Comparison of ENCODE assay signal across 27 cellular contexts in genomic region chr18:1392046-1392445, GRCh38.
"Had no signal": no experiment of that assay in that cellular context is flagged by ENCODE, and none has a peak within 500 bp of the region (broad histone marks: within the 10 kb centered on the region; RNA-seq: fewer than 3 reads in every experiment).

No MANE protein-coding gene starts in this region.

- H3K27me3 Mint-ChIP-seq: activated CD4-positive, alpha-beta T cell treated with anti-CD3 and anti-CD28 coated beads, Interleukin-2, amount 10 ng/mL, durations not matched to agents 7 days and 5 days; activated CD8-positive, alpha-beta memory T cell treated with anti-CD3 and anti-CD28 coated beads, Interleukin-2, amount 10 ng/mL, durations not matched to agents 7 days and 5 days; activated CD8-positive, alpha-beta T cell treated with anti-CD3 and anti-CD28 coated beads for 36 hours; activated naive CD4-positive, alpha-beta T cell treated with anti-CD3 and anti-CD28 coated beads, Interleukin-2, amount 10 ng/mL, durations not matched to agents 7 days and 5 days; activated naive CD8-positive, alpha-beta T cell treated with anti-CD3 and anti-CD28 coated beads, Interleukin-2, amount 50 U/mL, for 24 hours; stimulated activated naive B cell treated with anti-CD40 and anti-IgM and Interleukin-4, amounts not matched to agents 10 μg/mL and 1 μg/mL and 100 μg/mL, for 72 hours had no signal

- H3K4me3 Mint-ChIP-seq: activated CD4-positive, alpha-beta T cell treated with anti-CD3 and anti-CD28 coated beads, Interleukin-2, amount 10 ng/mL, durations not matched to agents 7 days and 5 days; activated CD8-positive, alpha-beta memory T cell treated with anti-CD3 and anti-CD28 coated beads, Interleukin-2, amount 10 ng/mL, durations not matched to agents 7 days and 5 days; activated CD8-positive, alpha-beta T cell treated with anti-CD3 and anti-CD28 coated beads for 36 hours; activated naive CD4-positive, alpha-beta T cell treated with anti-CD3 and anti-CD28 coated beads, Interleukin-2, amount 10 ng/mL, durations not matched to agents 7 days and 5 days; activated naive CD8-positive, alpha-beta T cell treated with anti-CD3 and anti-CD28 coated beads, Interleukin-2, amount 50 U/mL, for 24 hours; endodermal cell; naive thymus-derived CD4-positive, alpha-beta T cell; neural progenitor cell; stimulated activated naive B cell treated with anti-CD40 and anti-IgM and Interleukin-4, amounts not matched to agents 10 μg/mL and 1 μg/mL and 100 μg/mL, for 72 hours had no signal

- ATAC-seq: activated CD8-positive, alpha-beta memory T cell treated with anti-CD3 and anti-CD28 coated beads, Interleukin-2, amount 10 ng/mL, durations not matched to agents 7 days and 5 days; activated CD8-positive, alpha-beta T cell treated with anti-CD3 and anti-CD28 coated beads for 36 hours; activated naive CD8-positive, alpha-beta T cell treated with anti-CD3 and anti-CD28 coated beads, Interleukin-2, amount 50 U/mL, for 24 hours; gastroesophageal sphincter; left cardiac atrium; lower lobe of right lung; naive thymus-derived CD4-positive, alpha-beta T cell; stimulated activated naive B cell treated with anti-CD40 and anti-IgM and Interleukin-4, amounts not matched to agents 10 μg/mL and 1 μg/mL and 100 μg/mL, for 72 hours had no signal

- H3K9me3 Mint-ChIP-seq: activated CD4-positive, alpha-beta T cell treated with anti-CD3 and anti-CD28 coated beads, Interleukin-2, amount 10 ng/mL, durations not matched to agents 7 days and 5 days had no signal

- H3K9ac ChIP-seq: neural progenitor cell had no signal

- H3K36me3 ChIP-seq: cardiac muscle cell, esophagus squamous epithelium, gastroesophageal sphincter, lower lobe of right lung, neural progenitor cell, sigmoid colon, transverse colon, uterus, WERI-Rb-1 had no signal

- H3K9me3 ChIP-seq: esophagus squamous epithelium, lower lobe of right lung, uterus had no signal

- H3K4me3 ChIP-seq: cardiac muscle cell, esophagus squamous epithelium, gastroesophageal sphincter, lower lobe of right lung, neural progenitor cell, sigmoid colon, smooth muscle cell, transverse colon, uterus had no signal

- H3K4me1 ChIP-seq: esophagus squamous epithelium, gastroesophageal sphincter, lower lobe of right lung, neural progenitor cell, sigmoid colon, transverse colon, uterus had no signal

- H3K27ac ChIP-seq: cardiac muscle cell, esophagus squamous epithelium, gastroesophageal sphincter, lower lobe of right lung, neural progenitor cell, sigmoid colon, transverse colon, uterus, WERI-Rb-1 had no signal

- H3K27me3 ChIP-seq: cardiac muscle cell, esophagus squamous epithelium, gastroesophageal sphincter, neural progenitor cell, sigmoid colon, transverse colon, uterus had no signal

- H3K36me3 Mint-ChIP-seq: activated CD8-positive, alpha-beta memory T cell treated with anti-CD3 and anti-CD28 coated beads, Interleukin-2, amount 10 ng/mL, durations not matched to agents 7 days and 5 days; activated naive CD4-positive, alpha-beta T cell treated with anti-CD3 and anti-CD28 coated beads, Interleukin-2, amount 10 ng/mL, durations not matched to agents 7 days and 5 days; naive thymus-derived CD4-positive, alpha-beta T cell; neural progenitor cell; stimulated activated naive B cell treated with anti-CD40 and anti-IgM and Interleukin-4, amounts not matched to agents 10 μg/mL and 1 μg/mL and 100 μg/mL, for 72 hours had no signal

- DNase-seq: activated CD4-positive, alpha-beta T cell treated with anti-CD3 and anti-CD28 coated beads, Interleukin-2, amount 10 ng/mL, durations not matched to agents 7 days and 5 days; activated CD4-positive, CD25-positive, alpha-beta regulatory T cell treated with anti-CD3 and anti-CD28 coated beads, Interleukin-2, amount 50 U/mL, for 72 hours; activated CD8-positive, alpha-beta memory T cell treated with anti-CD3 and anti-CD28 coated beads, Interleukin-2, amount 10 ng/mL, durations not matched to agents 7 days and 5 days; activated CD8-positive, alpha-beta T cell treated with anti-CD3 and anti-CD28 coated beads for 36 hours; activated effector memory CD4-positive, alpha-beta T cell treated with anti-CD3 and anti-CD28 coated beads, Interleukin-2, amount 50 U/mL, for 16 hours; activated naive CD4-positive, alpha-beta T cell treated with anti-CD3 and anti-CD28 coated beads, Interleukin-2, amount 10 ng/mL, durations not matched to agents 7 days and 5 days; activated naive CD8-positive, alpha-beta T cell treated with anti-CD3 and anti-CD28 coated beads, Interleukin-2, amount 50 U/mL, for 24 hours; activated T-cell treated with anti-CD3 and anti-CD28 coated beads for 4 hours; cortex of kidney; endodermal cell; esophagus squamous epithelium; head of caudate nucleus; left cardiac atrium; lower lobe of right lung; naive thymus-derived CD4-positive, alpha-beta T cell; sigmoid colon; stimulated activated CD4-positive, alpha-beta T cell treated with anti-CD3 and anti-CD28 coated beads, Interleukin-15, amount 100 ng/mL, for 24 hours; stimulated activated CD4-positive, alpha-beta T cell treated with anti-CD3 and anti-CD28 coated beads, Interleukin-2, amount 100 ng/mL, for 48 hours; stimulated activated CD8-positive, alpha-beta memory T cell treated with anti-CD3 and anti-CD28 coated beads, Interleukin-4, amount 100 ng/mL, for 48 hours; stimulated activated naive B cell treated with anti-CD40 and anti-IgM and Interleukin-4, amounts not matched to agents 10 μg/mL and 1 μg/mL and 100 μg/mL, for 72 hours; transverse colon; uterus; WERI-Rb-1 had no signal

- H3K27ac Mint-ChIP-seq: activated CD4-positive, alpha-beta T cell treated with anti-CD3 and anti-CD28 coated beads, Interleukin-2, amount 10 ng/mL, durations not matched to agents 7 days and 5 days; activated CD8-positive, alpha-beta memory T cell treated with anti-CD3 and anti-CD28 coated beads, Interleukin-2, amount 10 ng/mL, durations not matched to agents 7 days and 5 days; activated CD8-positive, alpha-beta T cell treated with anti-CD3 and anti-CD28 coated beads for 36 hours; activated naive CD4-positive, alpha-beta T cell treated with anti-CD3 and anti-CD28 coated beads, Interleukin-2, amount 10 ng/mL, durations not matched to agents 7 days and 5 days; activated naive CD8-positive, alpha-beta T cell treated with anti-CD3 and anti-CD28 coated beads, Interleukin-2, amount 50 U/mL, for 24 hours; endodermal cell; naive thymus-derived CD4-positive, alpha-beta T cell; neural progenitor cell; stimulated activated naive B cell treated with anti-CD40 and anti-IgM and Interleukin-4, amounts not matched to agents 10 μg/mL and 1 μg/mL and 100 μg/mL, for 72 hours had no signal

- H3K4me1 Mint-ChIP-seq: activated CD4-positive, alpha-beta T cell treated with anti-CD3 and anti-CD28 coated beads, Interleukin-2, amount 10 ng/mL, durations not matched to agents 7 days and 5 days; activated CD8-positive, alpha-beta memory T cell treated with anti-CD3 and anti-CD28 coated beads, Interleukin-2, amount 10 ng/mL, durations not matched to agents 7 days and 5 days; activated naive CD4-positive, alpha-beta T cell treated with anti-CD3 and anti-CD28 coated beads, Interleukin-2, amount 10 ng/mL, durations not matched to agents 7 days and 5 days; activated naive CD8-positive, alpha-beta T cell treated with anti-CD3 and anti-CD28 coated beads, Interleukin-2, amount 50 U/mL, for 24 hours; endodermal cell; naive thymus-derived CD4-positive, alpha-beta T cell; neural progenitor cell; stimulated activated naive B cell treated with anti-CD40 and anti-IgM and Interleukin-4, amounts not matched to agents 10 μg/mL and 1 μg/mL and 100 μg/mL, for 72 hours had no signal
